In genomic region chr11:102279641-102280170, GRCh38 we compare ENCODE assay signal across 9 cellular contexts. TPM values are rescaled to one million over a fixed set of nuclear protein-coding genes. Genes with fewer than 3 reads are reported as not detected.
DNase-seq lines count a peak whose midpoint lies in the region; ATAC-seq, FAIRE-seq and TF ChIP-seq lines count a peak whose summit lies in the region.
"Had no signal": no experiment of that assay in that cellular context is flagged by ENCODE, and none has a peak within 500 bp of the region (broad histone marks: within the 10 kb centered on the region; RNA-seq: fewer than 3 reads in every experiment).

No MANE protein-coding gene starts in this region.

- TF ChIP-seq EP300 in ovary (IDR thresholded peaks at IDR 0.05), result no peak

- H3K36me3 ChIP-seq in ovary, result no peaks in the 10 kb centered on the region

- ATAC-seq in GM21737 (IDR thresholded peaks at IDR 0.05; ENCODE audit: unreplicated experiment), result peak; percentile 91

- intact Hi-C loops in dorsolateral prefrontal cortex (cut with DNase I), result no loop called here
- intact Hi-C loops in ovary (cut with DNase I), result loop anchor here in 2 of 4 donors (10.0 kb wide), 2 partner anchors 65 to 175 kb away; partner anchors contain the start of gene BIRC2 (in 2 of the 2)

- peak; percentile 79 for FAIRE-seq in GM12892 (lab: Jason Lieb, UNC)

- 2 to 8% (median 4%) methylated on average over 13 of the region's 13 CpGs for WGBS in ovary, 3 donors

- H3K4me3 ChIP-seq in dorsolateral prefrontal cortex (peak overlapping the region in 36 of 59 donors; percentile 0 to 53 (median 22)), ovary (no peak overlapping the region)

- peaks cover 2% of the 10 kb centered on the region for H3K4me1 ChIP-seq in ovary (ENCODE audit: insufficient read depth)

- TF ChIP-seq CTCF in dorsolateral prefrontal cortex (IDR thresholded peaks at IDR 0.05 in 54 of 56, conservative IDR thresholded peaks at IDR 0.05 in 2 of 56; ENCODE audit: low read depth in 1 of 56, partially characterized antibody in 56 of 56) (no peak), ovary (IDR thresholded peaks at IDR 0.05) (peak in 2 of 3 donors; percentile 37 to 44)

- peak; percentile 19 for DNase-seq in GM12892 (ENCODE audit: insufficient read length)
- peak; percentile 70 for DNase-seq in LHCN-M2 (ENCODE audit: low read depth)
- no peak for DNase-seq in dorsolateral prefrontal cortex
- DNase-seq in ovary, result peak in 1 of 5 donors; percentile 30
- no peak for DNase-seq in NCI-H82 (lab: John Stamatoyannopoulos, UW)
- no peak for DNase-seq in nucleus accumbens (lab: John Stamatoyannopoulos, UW)
- no peak for DNase-seq in NCI-H1417 treated with DMSO at 0.1 percent for 48 hours (lab: John Stamatoyannopoulos, UW)
- DNase-seq: T-cell had no signal

- TF ChIP-seq POLR2A in GM12892 (IDR thresholded peaks at IDR 0.05; ENCODE audit: low read depth, low read length), result no peak
- TF ChIP-seq POLR2A in ovary (IDR thresholded peaks at IDR 0.05), result no peak

- H3K9me3 ChIP-seq in ovary, result no peaks in the 10 kb centered on the region

- no peak overlapping the region for H3K27ac ChIP-seq in dorsolateral prefrontal cortex
- no peak overlapping the region for H3K27ac ChIP-seq in ovary

- peaks cover 0 to 7% (median 0%) of the 10 kb centered on the region in 45 donors for H3K27me3 ChIP-seq in dorsolateral prefrontal cortex
- H3K27me3 ChIP-seq in ovary, result no peaks in the 10 kb centered on the region

RNA-seq across cellular contexts. Expression of gene BIRC3, which starts 37.6 kb away (rescaled TPM):
- polyA plus RNA-seq in GM12892 (2012; ENCODE audit: missing spikeins), result 109 TPM
- total RNA-seq in LHCN-M2 (2014; rRNA removed) (0.40 and 0.64 TPM in 2 replicates), dorsolateral prefrontal cortex (1 to 10 TPM; 1.5 to 9.7 (median 3.6) TPM), ovary (100 to 1,000 TPM in 1 of 7 donors, 1 to 10 TPM in 6; 2.6 to 111 (median 6.3) TPM)
- 0.73 TPM for polyA plus RNA-seq in LHCN-M2 (2012)
- 1 to 10 TPM; 1.9 to 5.1 TPM for polyA plus RNA-seq in ovary

Comparison
In these comparisons a context has a peak if more than half of its experiments do, and no peak if none do; other contexts are left out.
1. DNase-seq: peak in GM12892 (single experiment) and LHCN-M2 (single experiment); none in dorsolateral prefrontal cortex (0 of 10), NCI-H82 (single experiment), nucleus accumbens (0 of 56) and NCI-H1417 treated with DMSO at 0.1 percent for 48 hours (single experiment).
2. CTCF ChIP-seq: peak in ovary (2 of 3); none in dorsolateral prefrontal cortex (0 of 56).